ENCODE assay signal across 8 cellular contexts in the genomic region with DNA sequence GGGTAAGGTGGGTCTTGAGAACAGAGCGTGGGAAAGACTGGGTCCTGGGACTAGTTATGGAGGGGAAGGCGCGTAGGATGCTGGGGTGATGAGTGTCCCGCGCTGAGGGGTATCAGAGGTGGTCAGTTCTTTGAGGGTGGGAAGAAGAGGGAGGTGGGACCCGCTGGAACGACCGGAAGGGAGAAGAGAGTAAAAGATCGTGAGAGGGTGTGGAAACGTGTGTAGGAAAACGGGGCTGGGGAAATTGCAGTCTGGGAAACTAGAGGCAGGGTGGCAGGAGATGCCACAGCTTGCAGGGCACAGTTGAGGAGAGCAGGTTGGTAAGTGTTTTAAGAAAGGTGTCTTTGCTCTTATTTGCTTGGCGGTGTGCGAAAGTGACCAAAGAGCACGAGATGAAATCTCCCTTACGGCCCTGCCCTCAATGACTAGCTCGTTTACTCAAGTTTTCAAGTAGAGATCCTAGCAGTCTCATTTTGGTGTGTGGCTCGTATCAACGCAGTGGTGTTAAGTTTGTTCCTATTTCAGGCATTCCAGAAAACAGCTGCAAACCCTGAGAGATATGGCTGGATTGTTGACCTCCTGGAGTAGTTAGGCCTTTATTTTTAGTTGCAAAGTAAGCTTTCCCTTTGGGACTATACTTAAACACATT. TPM values are rescaled to one million over a fixed set of nuclear protein-coding genes. Genes with fewer than 3 reads are reported as not detected.
DNase-seq lines count a peak whose midpoint lies in the region; ATAC-seq and TF ChIP-seq lines count a peak whose summit lies in the region.

No MANE protein-coding gene starts in this region.

- TF ChIP-seq POLR2A in vagina (IDR thresholded peaks at IDR 0.05) = no peak

- WGBS in ectodermal cell, 2 experiments = 5 to 7% methylated on average over 18 of the region's 18 CpGs

- H3K36me3 ChIP-seq in BJ (ENCODE audit: control insufficient read depth, insufficient read depth, low read length) = peaks cover 1% of the 10 kb centered on the region; the same call in 1 of the 2 replicates
- peaks cover 5% of the 10 kb centered on the region for H3K36me3 ChIP-seq in ectodermal cell (ENCODE audit: control insufficient read depth, insufficient read depth, low read length)
- H3K36me3 ChIP-seq in vagina = peaks cover 0 to 15% of the 10 kb centered on the region in 2 donors

- ATAC-seq in GM21447 (IDR thresholded peaks at IDR 0.05; ENCODE audit: unreplicated experiment) = peak; percentile 1
- ATAC-seq in GM21515 (IDR thresholded peaks at IDR 0.05; ENCODE audit: unreplicated experiment) = no peak
- no peak for ATAC-seq in HG03565 (IDR thresholded peaks at IDR 0.05; ENCODE audit: unreplicated experiment)

- peaks cover 8% of the 10 kb centered on the region for H3K36me3 Mint-ChIP-seq in mesothelial cell of epicardium

- CTCF ChIA-PET in BJ (lab: Yijun Ruan, JAX) = interaction anchor here (1.3 to 1.9 kb wide), 2 partner anchors 28 kb away, joined by 4 read pairs; no protein-coding TSS in a partner anchor

- H3K27me3 ChIP-seq in BJ (ENCODE audit: control insufficient read depth, insufficient read depth, low read length) (no peaks in the 10 kb centered on the region), ectodermal cell (ENCODE audit: control insufficient read depth, insufficient read depth, low read length, poor library complexity, severe bottlenecking) (no peaks in the 10 kb centered on the region), vagina (no peaks in the 10 kb centered on the region)

- peaks cover 31% of the 10 kb centered on the region for H3K4me1 Mint-ChIP-seq in mesothelial cell of epicardium

- peak overlapping the region; percentile 90 for H3K4me3 Mint-ChIP-seq in mesothelial cell of epicardium

- TF ChIP-seq CTCF in BJ (IDR thresholded peaks at IDR 0.05; ENCODE audit: insufficient read depth, low read depth, low read length) = no peak
- TF ChIP-seq CTCF in mesothelial cell of epicardium (IDR thresholded peaks at IDR 0.05; ENCODE audit: unreplicated experiment) = no peak
- TF ChIP-seq CTCF in vagina (IDR thresholded peaks at IDR 0.05) = no peak

- no peaks in the 10 kb centered on the region for H3K4me1 ChIP-seq in ectodermal cell (ENCODE audit: control insufficient read depth, insufficient read depth, low read length)
- peaks cover 45% of the 10 kb centered on the region for H3K4me1 ChIP-seq in vagina

- POLR2A ChIA-PET in BJ (lab: Charles Lee) = no interaction called here

- H3K27me3 Mint-ChIP-seq in mesothelial cell of epicardium (ENCODE audit: low read depth) = no peaks in the 10 kb centered on the region

- H3K9me3 ChIP-seq in ectodermal cell (ENCODE audit: control insufficient read depth, low read length) (no peaks in the 10 kb centered on the region), vagina (no peaks in the 10 kb centered on the region)

- intact Hi-C loops in vagina (cut with DNase I) = no loop called here

- H3K4me3 ChIP-seq in BJ (ENCODE audit: low read depth, low read length) (peak overlapping the region; percentile 83), ectodermal cell (ENCODE audit: insufficient read depth, low read depth, low read length) (peak overlapping the region; percentile 73), vagina (peak overlapping the region; percentile 90 to 96)

- H3K9me3 Mint-ChIP-seq in mesothelial cell of epicardium = no peaks in the 10 kb centered on the region

- peak overlapping the region; percentile 98 for H3K27ac Mint-ChIP-seq in mesothelial cell of epicardium

- H3K27ac ChIP-seq in ectodermal cell (ENCODE audit: insufficient read depth, low read depth, low read length, poor library complexity, severe bottlenecking) (no peak overlapping the region), vagina (peak overlapping the region; percentile 81)

- DNase-seq in BJ (ENCODE audit: low read depth) = no peak
- DNase-seq in RPMI7951 (ENCODE audit: low read depth) = peak; percentile 49
- DNase-seq in mesothelial cell of epicardium (ENCODE audit: low spot score in 2 of 2, unreplicated experiment in 2 of 2) = no peak
- peak in 1 of 2 donors; percentile 87 for DNase-seq in vagina (ENCODE audit: extremely low spot score in 2 of 2)

RNA-seq across cellular contexts. Expression of a gene that starts 0.6 kb away (rescaled TPM):
- polyA plus RNA-seq in BJ (2011; rRNA removed) = 363 and 492 TPM in 2 replicates
- polyA minus RNA-seq in BJ (2011; rRNA and poly(A)+ RNA removed) = 562 and 889 TPM in 2 replicates
- 192 and 276 TPM in 2 replicates for total RNA-seq in RPMI7951 (2014; rRNA removed; shearing (Covaris generic))
- polyA plus RNA-seq in ectodermal cell (2013, experiment 1 of 4) = 151 TPM
- polyA plus RNA-seq in ectodermal cell (2013, experiment 2 of 4) = 164 TPM
- polyA plus RNA-seq in ectodermal cell (2013, experiment 3 of 4) = 138 TPM
- 160 TPM for polyA plus RNA-seq in ectodermal cell (2013, experiment 4 of 4)
- total RNA-seq in mesothelial cell of epicardium (146 to 167 TPM (median 162 TPM) in 3 replicates), vagina (91.6 TPM)

RNA-seq across cellular contexts. Expression of a gene that starts 24.0 kb away (rescaled TPM):
- polyA plus RNA-seq in BJ (2011; rRNA removed) = 72.1 and 114 TPM in 2 replicates
- polyA minus RNA-seq in BJ (2011; rRNA and poly(A)+ RNA removed) = 34.7 and 48.0 TPM in 2 replicates
- 112 and 113 TPM in 2 replicates for total RNA-seq in RPMI7951 (2014; rRNA removed; shearing (Covaris generic))
- 163 TPM for polyA plus RNA-seq in ectodermal cell (2013, experiment 1 of 4)
- 159 TPM for polyA plus RNA-seq in ectodermal cell (2013, experiment 2 of 4)
- polyA plus RNA-seq in ectodermal cell (2013, experiment 3 of 4) = 111 TPM
- polyA plus RNA-seq in ectodermal cell (2013, experiment 4 of 4) = 125 TPM
- 67.2 to 69.3 TPM (median 67.8 TPM) in 3 replicates for total RNA-seq in mesothelial cell of epicardium
- total RNA-seq in vagina = 70.7 TPM

RNA-seq across cellular contexts. Expression of a gene that starts 31.7 kb away (rescaled TPM):
- 11.4 and 25.2 TPM in 2 replicates for polyA plus RNA-seq in BJ (2011; rRNA removed)
- 10.6 and 14.0 TPM in 2 replicates for polyA minus RNA-seq in BJ (2011; rRNA and poly(A)+ RNA removed)
- total RNA-seq in RPMI7951 (2014; rRNA removed; shearing (Covaris generic)) = 70.8 and 82.9 TPM in 2 replicates
- 99.6 TPM for polyA plus RNA-seq in ectodermal cell (2013, experiment 1 of 4)
- 96.6 TPM for polyA plus RNA-seq in ectodermal cell (2013, experiment 2 of 4)
- 71.4 TPM for polyA plus RNA-seq in ectodermal cell (2013, experiment 3 of 4)
- 76.1 TPM for polyA plus RNA-seq in ectodermal cell (2013, experiment 4 of 4)
- total RNA-seq in mesothelial cell of epicardium (23.3 to 25.9 TPM (median 24.7 TPM) in 3 replicates), vagina (2.5 TPM)
